16 cellular contexts compared by ENCODE assay signal in genomic region chr18:72375628-72376027, GRCh38.
DNase-seq lines count a peak whose midpoint lies in the region; TF ChIP-seq lines count a peak whose summit lies in the region.
"Had no signal": no experiment of that assay in that cellular context is flagged by ENCODE, and none has a peak within 500 bp of the region (broad histone marks: within the 10 kb centered on the region; RNA-seq: fewer than 3 reads in every experiment).

No MANE protein-coding gene starts in this region.

- no peak overlapping the region for H3K4me3 ChIP-seq in brain microvascular endothelial cell (ENCODE audit: low read depth, low read length)
- H3K4me3 ChIP-seq: BLaER1 treated with 17β-estradiol and CSF1 and Interleukin-3, amounts not matched to agents 10 nM and 100 nM; dorsolateral prefrontal cortex; thyroid gland had no signal

- DNase-seq in DMS53 (lab: John Stamatoyannopoulos, UW) (peak; percentile 98), NCI-H2107 (lab: John Stamatoyannopoulos, UW) (peak; percentile 60), brain microvascular endothelial cell (peak; percentile 7), myocyte (ENCODE audit: low read depth) (peak; percentile 98), SKM-1 (lab: John Stamatoyannopoulos, UW; ENCODE audit: unreplicated experiment) (no peak), DMS153 treated with DMSO at 0.1 percent for 48 hours (lab: John Stamatoyannopoulos, UW; ENCODE audit: unreplicated experiment) (no peak), NCI-H1105 treated with DMSO at 0.1 percent for 48 hours (lab: John Stamatoyannopoulos, UW) (no peak)
- no peak for DNase-seq in stimulated activated CD4-positive, alpha-beta T cell treated with anti-CD3 and anti-CD28 coated beads, Interleukin-4, amount 100 ng/mL, for 4 hours
- DNase-seq: EL, kidney, NCI-H1417, NCI-H774, SIG-M5, thyroid gland had no signal

- H3K27ac ChIP-seq in brain microvascular endothelial cell, result no peak overlapping the region
- H3K27ac ChIP-seq: dorsolateral prefrontal cortex, thyroid gland had no signal

- in situ Hi-C loops in brain microvascular endothelial cell (cut with HindIII; ENCODE audit: low pct_ligation_motif_present, low sequenced_read_pairs), result no loop called here

- H3K36me3 ChIP-seq in brain microvascular endothelial cell (replicated peaks), result no peaks in the 10 kb centered on the region
- H3K36me3 ChIP-seq: BLaER1 treated with 17β-estradiol and CSF1 and Interleukin-3, amounts not matched to agents 10 nM and 100 nM; thyroid gland had no signal

- TF ChIP-seq CTCF in brain microvascular endothelial cell (IDR thresholded peaks at IDR 0.05; ENCODE audit: low read depth, low read length, missing control alignments), result no peak

- no peaks in the 10 kb centered on the region for H3K27me3 ChIP-seq in brain microvascular endothelial cell (replicated peaks)
- H3K27me3 ChIP-seq: BLaER1 treated with 17β-estradiol and CSF1 and Interleukin-3, amounts not matched to agents 10 nM and 100 nM; dorsolateral prefrontal cortex; thyroid gland had no signal

Comparison
In these comparisons a context has a peak if more than half of its experiments do, and no peak if none do; other contexts are left out.
1. DNase-seq: peak in DMS53 (single experiment), NCI-H2107 (single experiment), brain microvascular endothelial cell (single experiment) and myocyte (single experiment); none in SKM-1 (single experiment), DMS153 treated with DMSO at 0.1 percent for 48 hours (single experiment), NCI-H1105 treated with DMSO at 0.1 percent for 48 hours (single experiment) and stimulated activated CD4-positive, alpha-beta T cell treated with anti-CD3 and anti-CD28 coated beads, Interleukin-4, amount 100 ng/mL, for 4 hours (0 of 2).